1 cellular context compared by ENCODE assay signal in genomic region chr9:122090981-122091380, GRCh38.
TF ChIP-seq lines count a peak whose summit lies in the region.

No MANE protein-coding gene starts in this region.

TF ChIP-seq in HepG2, 621 proteins besides CTCF, POLR2A, EP300 and RAD21 (continued from another document):
- TF ChIP-seq, protein P1, sequence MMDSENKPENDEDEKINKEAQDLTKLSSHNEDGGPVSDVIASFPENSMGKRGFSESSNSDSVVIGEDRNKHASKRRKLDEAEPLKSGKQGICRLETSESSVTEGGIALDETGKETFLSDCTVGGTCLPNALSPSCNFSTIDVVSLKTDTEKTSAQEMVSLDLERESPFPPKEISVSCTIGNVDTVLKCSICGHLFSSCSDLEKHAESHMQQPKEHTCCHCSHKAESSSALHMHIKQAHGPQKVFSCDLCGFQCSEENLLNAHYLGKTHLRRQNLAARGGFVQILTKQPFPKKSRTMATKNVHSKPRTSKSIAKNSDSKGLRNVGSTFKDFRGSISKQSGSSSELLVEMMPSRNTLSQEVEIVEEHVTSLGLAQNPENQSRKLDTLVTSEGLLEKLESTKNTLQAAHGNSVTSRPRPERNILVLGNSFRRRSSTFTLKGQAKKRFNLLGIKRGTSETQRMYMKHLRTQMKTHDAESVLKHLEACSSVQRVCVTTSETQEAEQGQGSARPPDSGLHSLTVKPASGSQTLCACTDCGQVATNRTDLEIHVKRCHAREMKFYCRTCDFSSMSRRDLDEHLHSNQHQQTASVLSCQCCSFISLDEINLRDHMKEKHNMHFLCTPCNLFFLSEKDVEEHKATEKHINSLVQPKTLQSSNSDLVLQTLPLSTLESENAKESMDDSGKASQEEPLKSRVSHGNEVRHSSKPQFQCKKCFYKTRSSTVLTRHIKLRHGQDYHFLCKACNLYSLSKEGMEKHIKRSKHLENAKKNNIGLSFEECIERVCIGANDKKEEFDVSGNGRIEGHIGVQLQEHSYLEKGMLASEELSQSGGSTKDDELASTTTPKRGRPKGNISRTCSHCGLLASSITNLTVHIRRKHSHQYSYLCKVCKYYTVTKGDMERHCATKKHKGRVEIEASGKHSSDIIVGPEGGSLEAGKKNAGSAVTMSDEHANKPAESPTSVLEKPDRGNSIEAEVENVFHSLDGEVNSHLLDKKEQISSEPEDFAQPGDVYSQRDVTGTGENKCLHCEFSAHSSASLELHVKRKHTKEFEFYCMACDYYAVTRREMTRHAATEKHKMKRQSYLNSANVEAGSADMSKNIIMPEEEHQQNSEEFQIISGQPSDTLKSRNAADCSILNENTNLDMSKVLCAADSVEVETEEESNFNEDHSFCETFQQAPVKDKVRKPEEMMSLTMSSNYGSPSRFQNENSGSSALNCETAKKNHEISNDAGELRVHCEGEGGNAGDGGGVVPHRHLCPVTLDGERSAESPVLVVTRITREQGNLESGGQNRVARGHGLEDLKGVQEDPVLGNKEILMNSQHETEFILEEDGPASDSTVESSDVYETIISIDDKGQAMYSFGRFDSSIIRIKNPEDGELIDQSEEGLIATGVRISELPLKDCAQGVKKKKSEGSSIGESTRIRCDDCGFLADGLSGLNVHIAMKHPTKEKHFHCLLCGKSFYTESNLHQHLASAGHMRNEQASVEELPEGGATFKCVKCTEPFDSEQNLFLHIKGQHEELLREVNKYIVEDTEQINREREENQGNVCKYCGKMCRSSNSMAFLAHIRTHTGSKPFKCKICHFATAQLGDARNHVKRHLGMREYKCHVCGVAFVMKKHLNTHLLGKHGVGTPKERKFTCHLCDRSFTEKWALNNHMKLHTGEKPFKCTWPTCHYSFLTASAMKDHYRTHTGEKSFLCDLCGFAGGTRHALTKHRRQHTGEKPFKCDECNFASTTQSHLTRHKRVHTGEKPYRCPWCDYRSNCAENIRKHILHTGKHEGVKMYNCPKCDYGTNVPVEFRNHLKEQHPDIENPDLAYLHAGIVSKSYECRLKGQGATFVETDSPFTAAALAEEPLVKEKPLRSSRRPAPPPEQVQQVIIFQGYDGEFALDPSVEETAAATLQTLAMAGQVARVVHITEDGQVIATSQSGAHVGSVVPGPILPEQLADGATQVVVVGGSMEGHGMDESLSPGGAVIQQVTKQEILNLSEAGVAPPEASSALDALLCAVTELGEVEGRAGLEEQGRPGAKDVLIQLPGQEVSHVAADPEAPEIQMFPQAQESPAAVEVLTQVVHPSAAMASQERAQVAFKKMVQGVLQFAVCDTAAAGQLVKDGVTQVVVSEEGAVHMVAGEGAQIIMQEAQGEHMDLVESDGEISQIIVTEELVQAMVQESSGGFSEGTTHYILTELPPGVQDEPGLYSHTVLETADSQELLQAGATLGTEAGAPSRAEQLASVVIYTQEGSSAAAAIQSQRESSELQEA (CRISPR knock-in tag; IDR thresholded peaks at IDR 0.05; ENCODE audit: not compliant biosample characterization), result no peak
